Comparison of ENCODE assay signal across 19 cellular contexts in genomic region chr6:105067329-105067728, GRCh38.
"Had no signal": no experiment of that assay in that cellular context is flagged by ENCODE, and none has a peak within 500 bp of the region (broad histone marks: within the 10 kb centered on the region; RNA-seq: fewer than 3 reads in every experiment).

No MANE protein-coding gene starts in this region.

- H3K4me1 ChIP-seq: esophagus muscularis mucosa, gastroesophageal sphincter, stomach, thyroid gland, upper lobe of left lung, uterus had no signal

- ATAC-seq: effector memory CD8-positive, alpha-beta T cell; gastroesophageal sphincter; mucosa of descending colon; naive thymus-derived CD8-positive, alpha-beta T cell had no signal

- FAIRE-seq: islet of Langerhans had no signal

- H3K27me3 ChIP-seq: neutrophil, sigmoid colon, thyroid gland, upper lobe of left lung, uterus had no signal

- DNase-seq: effector memory CD8-positive, alpha-beta T cell; foreskin fibroblast; glutamatergic neuron; kidney glomerular epithelial cell; mucosa of descending colon; naive thymus-derived CD8-positive, alpha-beta T cell; sigmoid colon; stimulated activated CD4-positive, alpha-beta T cell treated with anti-CD3 and anti-CD28 coated beads, Interleukin-2, amount 100 ng/mL, for 24 hours; stimulated activated naive CD4-positive, alpha-beta T cell; stomach; thyroid gland; upper lobe of left lung; uterus had no signal

- H3K36me3 ChIP-seq: esophagus muscularis mucosa, gastroesophageal sphincter, neutrophil, sigmoid colon, stomach, thyroid gland, upper lobe of left lung, uterus had no signal

- H3K4me3 ChIP-seq: esophagus muscularis mucosa, gastroesophageal sphincter, mucosa of descending colon, sigmoid colon, skin epidermis, stomach, thyroid gland, upper lobe of left lung, uterus had no signal

- H3K27ac ChIP-seq: epithelial cell of prostate, esophagus muscularis mucosa, gastroesophageal sphincter, neutrophil, sigmoid colon, skin epidermis, stomach, thyroid gland, upper lobe of left lung, uterus had no signal

- H3K9me3 ChIP-seq: esophagus muscularis mucosa, gastroesophageal sphincter, mucosa of descending colon, neutrophil, sigmoid colon, stomach, thyroid gland, upper lobe of left lung, uterus had no signal
